8 cellular contexts compared by ENCODE assay signal in the genomic region with DNA sequence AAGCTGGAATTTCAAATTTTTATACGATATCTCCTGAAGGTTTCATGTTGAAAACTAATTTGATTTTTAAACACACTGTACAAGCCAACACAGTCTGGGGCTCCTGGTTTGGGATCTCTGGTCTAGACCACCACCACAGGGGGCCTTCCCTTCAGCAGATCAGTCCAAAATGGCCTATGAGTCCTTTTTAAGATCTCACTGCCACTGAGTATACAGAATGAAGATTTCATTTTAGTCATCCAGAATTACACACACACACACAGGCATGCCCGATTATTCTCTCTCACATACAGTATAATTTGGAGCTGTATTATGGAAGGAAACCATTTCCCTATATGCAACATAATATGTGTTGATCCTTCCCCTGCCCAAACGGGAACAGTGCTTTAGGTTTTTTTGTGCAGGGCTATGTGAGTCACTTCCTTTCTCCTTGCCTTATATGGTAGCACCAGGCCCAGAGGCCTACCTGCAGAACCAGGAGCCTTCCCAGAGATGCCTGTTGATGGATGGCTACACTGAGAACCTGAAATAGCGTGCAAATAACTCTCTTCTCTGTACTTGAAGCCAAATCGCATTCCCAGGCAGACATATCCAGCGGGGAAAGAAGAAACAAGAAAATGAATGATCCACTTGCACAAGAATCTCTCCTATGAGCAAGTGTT. TPM values are rescaled to one million over a fixed set of nuclear protein-coding genes. Genes with fewer than 3 reads are reported as not detected.
DNase-seq lines count a peak whose midpoint lies in the region; ATAC-seq and TF ChIP-seq lines count a peak whose summit lies in the region.

No MANE protein-coding gene starts in this region.

- no peak overlapping the region for H3K4me3 Mint-ChIP-seq in nephron

- ATAC-seq in GM21447 (IDR thresholded peaks at IDR 0.05; ENCODE audit: unreplicated experiment), result peak; percentile 56
- peak; percentile 60 to 77 for ATAC-seq in activated naive CD4-positive, alpha-beta T cell treated with anti-CD3 and anti-CD28 coated beads, Interleukin-2, amount 50 U/mL, for 72 hours

- peaks cover 0 to 4% of the 10 kb centered on the region in 2 donors for H3K9me3 Mint-ChIP-seq in activated naive CD4-positive, alpha-beta T cell treated with anti-CD3 and anti-CD28 coated beads, Interleukin-2, amount 50 U/mL, for 72 hours
- no peaks in the 10 kb centered on the region for H3K9me3 Mint-ChIP-seq in nephron

- peaks cover 4% of the 10 kb centered on the region for H3K27me3 Mint-ChIP-seq in nephron (ENCODE audit: low read depth)

- peaks cover 67% of the 10 kb centered on the region for H3K4me1 Mint-ChIP-seq in nephron

- peaks cover 0 to 18% of the 10 kb centered on the region in 2 donors for H3K36me3 Mint-ChIP-seq in activated naive CD4-positive, alpha-beta T cell treated with anti-CD3 and anti-CD28 coated beads, Interleukin-2, amount 50 U/mL, for 72 hours
- no peaks in the 10 kb centered on the region for H3K36me3 Mint-ChIP-seq in nephron (ENCODE audit: low read depth)

- no peak for TF ChIP-seq CTCF in nephron (IDR thresholded peaks at IDR 0.05; ENCODE audit: unreplicated experiment in 3 of 3)

- H3K27ac Mint-ChIP-seq in activated naive CD4-positive, alpha-beta T cell treated with anti-CD3 and anti-CD28 coated beads, Interleukin-2, amount 50 U/mL, for 72 hours, result peak overlapping the region; percentile 69 to 93
- H3K27ac Mint-ChIP-seq in nephron, result peak overlapping the region; percentile 13 to 78 (median 71)

- peak; percentile 72 for DNase-seq in MV-4-11 (lab: John Stamatoyannopoulos, UW)
- DNase-seq in activated naive CD4-positive, alpha-beta T cell treated with anti-CD3 and anti-CD28 coated beads, Interleukin-2, amount 50 U/mL, for 72 hours (ENCODE audit: low spot score in 2 of 2), result peak in 1 of 2 donors; percentile 22
- DNase-seq in NAMALWA (ENCODE audit: low spot score), result no peak
- no peak for DNase-seq in middle frontal gyrus (ENCODE audit: extremely low spot score, low spot score)
- DNase-seq in occipital lobe (lab: John Stamatoyannopoulos, UW), result no peak
- DNase-seq in UCSD-AML1 (lab: John Stamatoyannopoulos, UW; ENCODE audit: unreplicated experiment), result no peak

RNA-seq across cellular contexts. Expression of gene WNK1, which starts 28.1 kb away (rescaled TPM):
- total RNA-seq in activated naive CD4-positive, alpha-beta T cell treated with anti-CD3 and anti-CD28 coated beads, Interleukin-2, amount 50 U/mL, for 72 hours, result 100 to 1,000 TPM; 110 to 145 TPM
- 84.2 TPM for total RNA-seq in occipital lobe
